In the genomic region with DNA sequence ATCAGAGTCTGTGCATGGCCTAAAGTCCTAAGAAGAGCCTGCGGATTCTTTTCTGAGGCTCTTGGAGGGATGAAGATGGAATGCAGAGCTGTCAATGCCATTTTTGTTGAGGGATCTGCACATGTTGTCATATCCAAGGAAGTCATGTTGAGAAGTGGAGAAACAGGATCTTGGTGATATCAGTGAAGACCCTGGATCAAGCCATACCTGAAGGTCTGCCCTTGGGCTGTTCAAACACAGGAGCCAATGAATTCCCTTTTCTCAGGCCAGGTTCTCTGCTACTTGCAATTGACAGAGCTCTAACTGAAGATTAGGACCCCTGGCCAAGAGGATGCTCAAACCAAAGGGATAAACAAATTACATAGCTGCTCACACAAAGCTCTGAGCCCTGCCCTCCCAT, we compare ENCODE assay signal across 20 cellular contexts.
"Had no signal": no experiment of that assay in that cellular context is flagged by ENCODE, and none has a peak within 500 bp of the region (broad histone marks: within the 10 kb centered on the region; RNA-seq: fewer than 3 reads in every experiment).

No MANE protein-coding gene starts in this region.

- H3K4me3 ChIP-seq: breast epithelium, colonic mucosa, dorsolateral prefrontal cortex, esophagus muscularis mucosa, ovary, prostate gland, spleen, thoracic aorta, vagina had no signal

- H3K4me1 ChIP-seq: breast epithelium, colonic mucosa, prostate gland had no signal

- H3K4me3 Mint-ChIP-seq: activated CD8-positive, alpha-beta memory T cell treated with anti-CD3 and anti-CD28 coated beads, Interleukin-2, amount 10 ng/mL, durations not matched to agents 7 days and 5 days; activated naive CD4-positive, alpha-beta T cell treated with anti-CD3 and anti-CD28 coated beads, Interleukin-2, amount 10 ng/mL, durations not matched to agents 7 days and 5 days; effector memory CD8-positive, alpha-beta T cell; natural killer cell; T-helper 17 cell; type B pancreatic cell had no signal

- H3K27me3 ChIP-seq: breast epithelium, colonic mucosa, dorsolateral prefrontal cortex, esophagus muscularis mucosa, ovary, spleen, vagina had no signal

- H3K27me3 Mint-ChIP-seq: activated CD8-positive, alpha-beta memory T cell treated with anti-CD3 and anti-CD28 coated beads, Interleukin-2, amount 10 ng/mL, durations not matched to agents 7 days and 5 days; activated naive CD4-positive, alpha-beta T cell treated with anti-CD3 and anti-CD28 coated beads, Interleukin-2, amount 10 ng/mL, durations not matched to agents 7 days and 5 days; effector memory CD8-positive, alpha-beta T cell; type B pancreatic cell had no signal

- H3K27ac ChIP-seq: colonic mucosa, esophagus muscularis mucosa, ovary, prostate gland, spleen, thoracic aorta, vagina had no signal

- H3K9me3 Mint-ChIP-seq: natural killer cell had no signal

- ATAC-seq: effector memory CD8-positive, alpha-beta T cell; left ventricle myocardium superior; natural killer cell; T-helper 17 cell had no signal

- H3K27ac Mint-ChIP-seq: natural killer cell, T-helper 17 cell, type B pancreatic cell had no signal

- H3K36me3 ChIP-seq: breast epithelium, ovary, prostate gland, thoracic aorta, vagina had no signal

- H3K9me3 ChIP-seq: breast epithelium, colonic mucosa, esophagus muscularis mucosa, ovary, prostate gland, thoracic aorta, vagina had no signal

- DNase-seq: activated CD8-positive, alpha-beta memory T cell treated with anti-CD3 and anti-CD28 coated beads, Interleukin-2, amount 10 ng/mL, durations not matched to agents 7 days and 5 days; activated effector memory CD4-positive, alpha-beta T cell treated with Interleukin-2 at 50 U/mL for 16 hours; activated naive CD4-positive, alpha-beta T cell treated with anti-CD3 and anti-CD28 coated beads, Interleukin-2, amount 10 ng/mL, durations not matched to agents 7 days and 5 days; colonic mucosa; dorsolateral prefrontal cortex; effector memory CD8-positive, alpha-beta T cell; hippocampal formation; left ventricle myocardium superior; mammary epithelial cell; midbrain; natural killer cell; ovary; spleen; T-helper 17 cell had no signal
